Comparison of ENCODE assay signal across 21 cellular contexts in genomic region chrX:116667760-116668159, GRCh38.
"Had no signal": no experiment of that assay in that cellular context is flagged by ENCODE, and none has a peak within 500 bp of the region (broad histone marks: within the 10 kb centered on the region; RNA-seq: fewer than 3 reads in every experiment).

No MANE protein-coding gene starts in this region.

- ATAC-seq: left lung; lower lobe of right lung; natural killer cell; pancreas; stimulated activated effector memory CD8-positive, alpha-beta T cell treated with anti-CD3 and anti-CD28 coated beads, Interleukin-12 subunit alpha, Interleukin-12 subunit beta, amount 100 ng/mL, for 72 hours had no signal

- H3K27ac ChIP-seq: dorsolateral prefrontal cortex, left lung, lower lobe of right lung, neutrophil, pancreas, sigmoid colon, stomach, thyroid gland, vagina had no signal

- H3K4me3 ChIP-seq: dorsolateral prefrontal cortex, left lung, lower lobe of right lung, pancreas, sigmoid colon, stomach, thyroid gland, vagina had no signal

- H3K27me3 ChIP-seq: left lung, neutrophil, pancreas, sigmoid colon, stomach, thyroid gland, vagina had no signal

- H3K36me3 ChIP-seq: left lung, lower lobe of right lung, neutrophil, pancreas, sigmoid colon, stomach, thyroid gland, vagina had no signal

- DNase-seq: cortex of kidney; dorsolateral prefrontal cortex; effector CD4-positive, alpha-beta T cell; hypothalamus; immature natural killer cell; kidney glomerular epithelial cell; lower lobe of right lung; natural killer cell; pancreas; retina; sigmoid colon; stimulated activated CD4-positive, alpha-beta T cell treated with anti-CD3 and anti-CD28 coated beads, Interleukin-2, amount 100 ng/mL, for 24 hours; stimulated activated CD4-positive, alpha-beta T cell treated with anti-CD3 and anti-CD28 coated beads, Interleukin-4, amount 100 ng/mL, for 24 hours; stimulated activated naive CD4-positive, alpha-beta T cell treated with Interleukin-2 at 50 U/mL for 16 hours; stomach; thyroid gland; trophoblast cell had no signal

- H3K4me1 ChIP-seq: left lung, lower lobe of right lung, pancreas, sigmoid colon, stomach, thyroid gland, vagina had no signal

- H3K9me3 ChIP-seq: left lung, lower lobe of right lung, neutrophil, pancreas, sigmoid colon, stomach, thyroid gland, vagina had no signal
